In the genomic region with DNA sequence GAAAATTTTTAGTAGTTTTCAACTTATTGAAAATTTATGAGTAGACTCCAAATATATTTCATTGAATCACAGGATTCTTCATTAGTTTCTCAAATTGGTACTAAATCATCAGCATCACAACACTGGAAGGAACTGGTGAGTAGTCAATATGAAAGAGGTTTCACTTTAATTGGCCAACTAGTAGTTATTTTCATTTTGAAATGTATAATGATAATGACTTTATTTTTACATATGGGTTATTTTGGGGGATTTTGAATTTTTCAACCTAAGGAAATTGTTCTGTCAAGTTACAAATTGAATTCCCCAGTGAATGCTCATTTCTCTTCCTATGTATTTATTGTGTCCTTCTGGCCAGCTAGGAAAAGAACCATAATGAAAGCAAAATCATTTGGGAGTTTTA, we compare ENCODE assay signal across 10 cellular contexts.
"Had no signal": no experiment of that assay in that cellular context is flagged by ENCODE, and none has a peak within 500 bp of the region (broad histone marks: within the 10 kb centered on the region; RNA-seq: fewer than 3 reads in every experiment).

No MANE protein-coding gene starts in this region.

- H3K27me3 ChIP-seq: cardiac muscle cell, gastrocnemius medialis, left lung had no signal

- H3K9me3 ChIP-seq: gastrocnemius medialis, left lung had no signal

- H3K4me3 ChIP-seq: cardiac muscle cell, gastrocnemius medialis, left lung had no signal

- H3K27ac Mint-ChIP-seq: type B pancreatic cell had no signal

- H3K36me3 Mint-ChIP-seq: type B pancreatic cell had no signal

- H3K36me3 ChIP-seq: cardiac muscle cell, gastrocnemius medialis, left lung had no signal

- H3K27me3 Mint-ChIP-seq: activated CD4-positive, alpha-beta memory T cell treated with anti-CD3 and anti-CD28 coated beads, Interleukin-2, amount 10 ng/mL, durations not matched to agents 7 days and 5 days; type B pancreatic cell had no signal

- H3K4me1 ChIP-seq: gastrocnemius medialis, left lung had no signal

- DNase-seq: activated CD4-positive, alpha-beta memory T cell treated with anti-CD3 and anti-CD28 coated beads, Interleukin-2, amount 10 ng/mL, durations not matched to agents 7 days and 5 days; activated naive CD4-positive, alpha-beta T cell; activated T-cell treated with anti-CD3 and anti-CD28 coated beads, Interleukin-2, amount 50 U/mL, for 48 hours; gastrocnemius medialis; left lung; retina; substantia nigra; T1000 had no signal

- H3K4me3 Mint-ChIP-seq: activated CD4-positive, alpha-beta memory T cell treated with anti-CD3 and anti-CD28 coated beads, Interleukin-2, amount 10 ng/mL, durations not matched to agents 7 days and 5 days; type B pancreatic cell had no signal

- ATAC-seq: gastrocnemius medialis, left lung had no signal

- H3K27ac ChIP-seq: cardiac muscle cell, gastrocnemius medialis, left lung had no signal
